ENCODE assay signal across 1 cellular context in the genomic region with DNA sequence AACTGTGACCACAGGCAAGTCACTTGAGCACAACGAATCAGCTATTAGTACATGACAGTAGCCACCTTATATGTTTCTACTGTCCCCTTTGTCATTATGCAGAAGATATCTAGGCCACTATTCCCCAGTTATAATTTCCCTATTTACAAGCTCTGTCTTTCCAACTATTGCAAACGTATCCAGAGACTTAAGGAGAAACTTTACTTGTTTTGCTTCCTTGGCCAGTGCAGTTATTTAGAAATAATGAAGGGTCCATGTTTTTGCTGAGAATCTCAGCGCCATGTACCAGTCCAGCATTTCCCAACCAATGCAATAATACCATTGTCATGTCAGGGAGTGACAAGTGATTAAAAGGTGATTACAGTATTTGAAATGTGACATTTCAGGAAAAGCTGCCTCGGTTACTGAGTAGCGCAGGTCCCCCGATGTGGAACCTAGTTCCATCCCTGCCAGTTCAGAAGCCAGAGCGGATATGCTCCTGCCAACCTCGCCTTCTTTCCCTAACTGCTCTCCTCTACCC.
TF ChIP-seq lines count a peak whose summit lies in the region.

No MANE protein-coding gene starts in this region.

TF ChIP-seq in H1, 55 proteins besides CTCF, POLR2A, EP300 and RAD21:
- TF ChIP-seq HDAC2 (IDR thresholded peaks at IDR 0.05; ENCODE audit: borderline replicate concordance in 1 of 2, low read depth in 2 of 2, low read length in 2 of 2) (0 out of 4 replicates have a peak, but pooled peaks of 1 of the 2 experiments have one; percentile 17), SAP30 (IDR thresholded peaks at IDR 0.05; ENCODE audit: insufficient read depth, insufficient replicate concordance, low read length) (peak; percentile 88), CBX8 (IDR thresholded peaks at IDR 0.05; ENCODE audit: borderline replicate concordance, low read depth, low read length) (no peak)
